15 cellular contexts compared by ENCODE assay signal in genomic region chr11:75513250-75513649, GRCh38. TPM values are rescaled to one million over a fixed set of nuclear protein-coding genes. Genes with fewer than 3 reads are reported as not detected.
DNase-seq lines count a peak whose midpoint lies in the region; FAIRE-seq and TF ChIP-seq lines count a peak whose summit lies in the region.
"Had no signal": no experiment of that assay in that cellular context is flagged by ENCODE, and none has a peak within 500 bp of the region (broad histone marks: within the 10 kb centered on the region; RNA-seq: fewer than 3 reads in every experiment).

No MANE protein-coding gene starts in this region.

- no peak overlapping the region for H3K4me3 ChIP-seq in Karpas-422 (ENCODE audit: low read length)
- H3K4me3 ChIP-seq in bronchial epithelial cell (ENCODE audit: low read depth, low read length), result no peak overlapping the region
- H3K4me3 ChIP-seq in breast epithelium, result no peak overlapping the region
- H3K4me3 ChIP-seq: GM23248, heart left ventricle had no signal

- intact Hi-C loops in breast epithelium (cut with DNase I; ENCODE audit: low total_unique reads), result no loop called here

- H3K36me3 ChIP-seq in Karpas-422 (ENCODE audit: insufficient read depth, low read length) (peaks cover 28% of the 10 kb centered on the region), bronchial epithelial cell (ENCODE audit: control insufficient read depth, insufficient read depth, low read length) (no peaks in the 10 kb centered on the region), breast epithelium (no peaks in the 10 kb centered on the region)
- H3K36me3 ChIP-seq: heart left ventricle had no signal

- no peak for TF ChIP-seq POLR2A in breast epithelium (IDR thresholded peaks at IDR 0.05)

- H3K79me2 ChIP-seq in Karpas-422 (ENCODE audit: low read length), result peaks cover 96% of the 10 kb centered on the region

- peak overlapping the region; percentile 58 for H3K9ac ChIP-seq in Karpas-422 (ENCODE audit: low read length)
- H3K9ac ChIP-seq: GM23248 had no signal

- H3K9me3 ChIP-seq in Karpas-422 (ENCODE audit: low read length) (no peaks in the 10 kb centered on the region), breast epithelium (no peaks in the 10 kb centered on the region)

- H3K27ac ChIP-seq in C4-2B (peak overlapping the region; percentile 66), Karpas-422 (ENCODE audit: low read length) (peak overlapping the region; percentile 99), breast epithelium (no peak overlapping the region)
- H3K27ac ChIP-seq: GM23248, heart left ventricle had no signal

- H3K4me1 ChIP-seq in Karpas-422 (ENCODE audit: low read length) (peaks cover 100% of the 10 kb centered on the region), breast epithelium (no peaks in the 10 kb centered on the region)

- DNase-seq in Karpas-422 (no peak), bronchial epithelial cell (ENCODE audit: low read depth) (peak; percentile 49), lung microvascular endothelial cell (ENCODE audit: low read depth in 2 of 2) (peak; percentile 49 to 54), activated gamma-delta T cell (lab: John Stamatoyannopoulos, UW) (no peak), breast epithelium (ENCODE audit: low spot score in 2 of 2) (no peak), NCI-H226 (no peak)
- no peak for DNase-seq in activated T-cell treated with anti-CD3 and anti-CD28 coated beads, Interleukin-2, amount 50 U/mL, for 48 hours
- DNase-seq: activated naive CD4-positive, alpha-beta T cell treated with Interleukin-2 at 50 U/mL for 16 hours; aorta; GM23248; T1000 had no signal

- no peaks in the 10 kb centered on the region for H4K20me1 ChIP-seq in Karpas-422 (ENCODE audit: insufficient read depth, low read depth, low read length)

- peak overlapping the region; percentile 53 for H3K4me2 ChIP-seq in Karpas-422 (ENCODE audit: low read depth, low read length, poor library complexity, severe bottlenecking)

- no peak overlapping the region for H2AFZ ChIP-seq in Karpas-422 (ENCODE audit: low read length)
- H2AFZ ChIP-seq: GM23248 had no signal

- H3K27me3 ChIP-seq in Karpas-422 (ENCODE audit: low read length) (no peaks in the 10 kb centered on the region), bronchial epithelial cell (ENCODE audit: control insufficient read depth, insufficient read depth, low read length) (peaks cover 2% of the 10 kb centered on the region), breast epithelium (no peaks in the 10 kb centered on the region)
- H3K27me3 ChIP-seq: heart left ventricle had no signal

- TF ChIP-seq CTCF in C4-2B (conservative IDR thresholded peaks at IDR 0.05), result no peak
- no peak for TF ChIP-seq CTCF in bronchial epithelial cell (IDR thresholded peaks at IDR 0.05; ENCODE audit: insufficient read depth, low read length, severe bottlenecking)
- no peak for TF ChIP-seq CTCF in breast epithelium (IDR thresholded peaks at IDR 0.05)

- H3K9me2 ChIP-seq in Karpas-422 (replicated peaks; ENCODE audit: insufficient read depth, low read length), result no peaks in the 10 kb centered on the region

- FAIRE-seq in bronchial epithelial cell (lab: Jason Lieb, UNC), result no peak
- FAIRE-seq: keratinocyte had no signal

RNA-seq across cellular contexts. Expression of gene GDPD5, which starts 12.5 kb away (rescaled TPM):
- 137 and 237 TPM in 2 replicates for total RNA-seq in Karpas-422 (2014; rRNA removed; shearing (Covaris generic); ENCODE audit: low replicate concordance)
- 0.13 and 2.1 TPM in 2 replicates for total RNA-seq in bronchial epithelial cell
- total RNA-seq in lung microvascular endothelial cell, result 14.2 and 15.9 TPM in 2 replicates
- total RNA-seq in breast epithelium, result 10 to 100 TPM; 10.5 to 25.9 (median 14.8) TPM

RNA-seq across cellular contexts. Expression of gene SERPINH1, which starts 48.8 kb away (rescaled TPM):
- total RNA-seq in Karpas-422 (2014; rRNA removed; shearing (Covaris generic); ENCODE audit: low replicate concordance), result 10.5 and 16.1 TPM in 2 replicates
- total RNA-seq in bronchial epithelial cell (80.8 and 86.9 TPM in 2 replicates), lung microvascular endothelial cell (211 and 279 TPM in 2 replicates), breast epithelium (100 to 1,000 TPM; 168 to 264 (median 259) TPM)
- total RNA-seq: OCI-LY7 had no signal

Comparison
In these comparisons a context has a peak if more than half of its experiments do, and no peak if none do; other contexts are left out.
1. H3K27ac ChIP-seq: peak in C4-2B (single experiment) and Karpas-422 (single experiment); none in breast epithelium (0 of 2).
2. DNase-seq: peak in bronchial epithelial cell (single experiment) and lung microvascular endothelial cell (2 of 2); none in Karpas-422 (single experiment), activated gamma-delta T cell (single experiment), breast epithelium (0 of 2), activated T-cell treated with anti-CD3 and anti-CD28 coated beads, Interleukin-2, amount 50 U/mL, for 48 hours (0 of 2) and NCI-H226 (single experiment).